In genomic region chr2:134154269-134154668, GRCh38 we compare ENCODE assay signal across 10 cellular contexts.
DNase-seq lines count a peak whose midpoint lies in the region; ATAC-seq lines count a peak whose summit lies in the region.
"Had no signal": no experiment of that assay in that cellular context is flagged by ENCODE, and none has a peak within 500 bp of the region (broad histone marks: within the 10 kb centered on the region; RNA-seq: fewer than 3 reads in every experiment).

No MANE protein-coding gene starts in this region.

- DNase-seq in right cardiac atrium (peak in 2 of 3 donors; percentile 41 to 61), NAMALWA (ENCODE audit: low spot score) (no peak), EL (no peak)
- DNase-seq in activated CD4-positive, CD25-positive, alpha-beta regulatory T cell treated with anti-CD3 and anti-CD28 coated beads, Interleukin-2, amount 50 U/mL, for 72 hours = no peak
- no peak for DNase-seq in activated naive CD4-positive, alpha-beta T cell (lab: John Stamatoyannopoulos, UW)
- DNase-seq: PC-9 had no signal

- H3K27ac ChIP-seq in right cardiac atrium (ENCODE audit: low read length) = peak overlapping the region; percentile 23
- H3K27ac ChIP-seq: epithelial cell of prostate, PC-9 had no signal

- 47% methylated on average over 7 of the region's 7 CpGs for WGBS in right cardiac atrium

- H3K9me3 ChIP-seq in right cardiac atrium (ENCODE audit: control insufficient read depth, low read length) = no peaks in the 10 kb centered on the region

- H3K27me3 ChIP-seq in right cardiac atrium (ENCODE audit: control insufficient read depth, insufficient read depth) = no peaks in the 10 kb centered on the region

- no peak overlapping the region for H3K4me3 ChIP-seq in right cardiac atrium (ENCODE audit: low read length)
- H3K4me3 ChIP-seq: PC-9 had no signal

- ATAC-seq in GM18511 (IDR thresholded peaks at IDR 0.05; ENCODE audit: unreplicated experiment) = peak; percentile 82
- peak; percentile 76 for ATAC-seq in GM21737 (IDR thresholded peaks at IDR 0.05; ENCODE audit: unreplicated experiment)
- peak; percentile 58 for ATAC-seq in HG03521 (IDR thresholded peaks at IDR 0.05; ENCODE audit: unreplicated experiment)
- peak; percentile 46 to 92 for ATAC-seq in right cardiac atrium

- intact Hi-C loops in right cardiac atrium (cut with DNase I) = no loop called here

- peaks cover 31% of the 10 kb centered on the region for H3K4me1 ChIP-seq in right cardiac atrium (ENCODE audit: control insufficient read depth, insufficient read depth, low read length)

Comparison
In these comparisons a context has a peak if more than half of its experiments do, and no peak if none do; other contexts are left out.
1. DNase-seq: peak in right cardiac atrium (2 of 3); none in activated CD4-positive, CD25-positive, alpha-beta regulatory T cell treated with anti-CD3 and anti-CD28 coated beads, Interleukin-2, amount 50 U/mL, for 72 hours (single experiment), activated naive CD4-positive, alpha-beta T cell (0 of 4), NAMALWA (single experiment) and EL (single experiment).
2. Peak in every context shown above with its lines, with median percentiles within 50 percentile points of each other: ATAC-seq.